ENCODE assay signal across 8 cellular contexts in genomic region chr18:2978626-2979025, GRCh38. TPM values are rescaled to one million over a fixed set of nuclear protein-coding genes. Genes with fewer than 3 reads are reported as not detected.
A peak's percentile ranks its signal among the peaks of the same experiment; 100 is the strongest.
DNase-seq lines count a peak whose midpoint lies in the region; TF ChIP-seq lines count a peak whose summit lies in the region.

No MANE protein-coding gene starts in this region.

- intact Hi-C loops in esophagus squamous epithelium (cut with DNase I) = no loop called here

- POLR2A ChIA-PET in RWPE1 (lab: Yijun Ruan, JAX; ENCODE audit: low non-redundant PET) = no interaction called here

- H3K9me3 ChIP-seq in esophagus squamous epithelium (no peaks in the 10 kb centered on the region), skeletal muscle tissue (ENCODE audit: control insufficient read depth in 3 of 3, low read length in 3 of 3) (no peaks in the 10 kb centered on the region)

- H3K36me3 ChIP-seq in esophagus squamous epithelium (no peaks in the 10 kb centered on the region), skeletal muscle tissue (ENCODE audit: control insufficient read depth in 3 of 3, insufficient read depth in 3 of 3, low read length in 3 of 3) (no peaks in the 10 kb centered on the region)

- H3K4me1 ChIP-seq in esophagus squamous epithelium (peaks cover 0 to 65% (median 40%) of the 10 kb centered on the region in 3 donors), skeletal muscle tissue (ENCODE audit: control insufficient read depth in 3 of 3, insufficient read depth in 3 of 3, low read length in 3 of 3) (peaks cover 15 to 30% (median 23%) of the 10 kb centered on the region in 3 donors)

- TF ChIP-seq CTCF in RWPE1 (conservative IDR thresholded peaks at IDR 0.05; ENCODE audit: low read depth) (no peak), esophagus squamous epithelium (IDR thresholded peaks at IDR 0.05) (no peak)

- H3K27ac ChIP-seq in RWPE1 = peak overlapping the region; percentile 56
- peak overlapping the region in 3 of 4 donors; percentile 23 to 78 (median 76) for H3K27ac ChIP-seq in esophagus squamous epithelium
- peak overlapping the region; percentile 42 for H3K27ac ChIP-seq in skeletal muscle tissue (ENCODE audit: low read depth, low read length)

- TF ChIP-seq POLR2A in esophagus squamous epithelium (IDR thresholded peaks at IDR 0.05) = no peak

- DNase-seq in activated T-cell treated with anti-CD3 and anti-CD28 coated beads, Interleukin-2, amount 50 U/mL, for 1 hour = peak; percentile 45
- DNase-seq in activated T-cell treated with anti-CD3 and anti-CD28 coated beads for 4 hours (no peak), RWPE1 (ENCODE audit: low spot score) (no peak), esophagus squamous epithelium (lab: John Stamatoyannopoulos, UW) (no peak), amygdala (lab: John Stamatoyannopoulos, UW) (no peak), DMS153 (lab: John Stamatoyannopoulos, UW) (no peak), T-helper 9 cell (no peak)

- H3K9ac ChIP-seq in skeletal muscle tissue (ENCODE audit: low read depth in 1 of 3, low read length in 3 of 3) = no peak overlapping the region

- H3K4me3 ChIP-seq in esophagus squamous epithelium (peak overlapping the region in 2 of 4 donors; percentile 2 to 34), skeletal muscle tissue (ENCODE audit: low read length in 3 of 3) (peak overlapping the region in 2 of 3 donors; percentile 4 to 46)

- no peaks in the 10 kb centered on the region for H3K27me3 ChIP-seq in esophagus squamous epithelium
- H3K27me3 ChIP-seq in skeletal muscle tissue (ENCODE audit: control insufficient read depth in 3 of 3, insufficient read depth in 3 of 3, low read length in 3 of 3) = no peaks in the 10 kb centered on the region

- CTCF ChIA-PET in RWPE1 (lab: Yijun Ruan, JAX) = interaction anchor here (0.6 kb wide), 1 partner anchor 21 kb away, joined by 5 read pairs; no protein-coding TSS in a partner anchor

- 7 to 31% methylated on average over 3 of the region's 3 CpGs for WGBS in esophagus squamous epithelium, 2 donors

RNA-seq across cellular contexts. Expression of gene LPIN2, which starts 34.3 kb away (rescaled TPM):
- 10 to 100 TPM in 2 of 4 donors, 1 to 10 TPM in 2; 7.2 to 17.9 (median 12.6) TPM for total RNA-seq in esophagus squamous epithelium
- 11.0 TPM for total RNA-seq in skeletal muscle tissue
